ENCODE assay signal across 19 cellular contexts in the genomic region with DNA sequence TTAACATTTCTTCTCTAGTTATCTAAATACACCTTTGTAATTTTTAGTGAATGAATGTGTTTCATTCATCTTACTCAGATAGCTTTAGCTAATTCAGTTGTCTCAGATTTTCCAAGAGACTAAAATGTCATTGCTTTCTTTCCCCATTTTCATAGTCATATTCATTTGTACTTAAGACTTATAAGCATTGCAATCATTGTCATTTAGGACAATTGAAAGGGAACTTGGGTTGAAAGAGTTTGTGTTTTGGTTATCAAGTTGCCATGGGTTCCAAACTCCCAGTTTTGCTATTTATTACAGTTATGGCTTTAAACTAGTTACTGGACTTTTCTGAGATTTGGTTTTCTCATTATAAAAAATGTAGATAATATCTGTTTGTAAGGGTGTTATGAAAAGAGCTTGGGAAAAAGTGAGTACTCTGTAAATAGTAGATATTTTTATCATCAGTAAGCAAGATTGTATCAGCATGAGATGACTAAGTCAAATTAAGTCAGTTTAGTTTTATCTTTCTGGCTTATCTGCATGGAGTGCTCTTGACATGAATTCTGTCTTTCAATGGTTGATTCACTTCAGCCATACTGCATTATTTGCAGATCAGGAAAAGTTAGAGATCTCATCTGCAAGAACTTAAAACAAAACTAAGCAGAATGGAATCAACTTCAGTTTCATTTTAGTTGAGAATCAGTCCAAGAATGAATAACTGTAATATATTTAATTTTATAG.
DNase-seq lines count a peak whose midpoint lies in the region; FAIRE-seq and TF ChIP-seq lines count a peak whose summit lies in the region.
"Had no signal": no experiment of that assay in that cellular context is flagged by ENCODE, and none has a peak within 500 bp of the region (broad histone marks: within the 10 kb centered on the region; RNA-seq: fewer than 3 reads in every experiment).

No MANE protein-coding gene starts in this region.

- H3K9me3 ChIP-seq in keratinocyte (ENCODE audit: control insufficient read depth, low read depth, low read length), result no peaks in the 10 kb centered on the region
- H3K9me3 ChIP-seq: colonic mucosa, HAP-1 had no signal

- peaks cover 17% of the 10 kb centered on the region for H3K79me2 ChIP-seq in keratinocyte (ENCODE audit: control insufficient read depth, insufficient read depth, low read length)

- FAIRE-seq in keratinocyte (lab: Jason Lieb, UNC), result peak; percentile 41
- FAIRE-seq: K562 had no signal

- TF ChIP-seq CTCF in keratinocyte (optimal IDR thresholded peaks at IDR 0.05 in 1 of 3, IDR thresholded peaks at IDR 0.05 in 1 of 3, conservative IDR thresholded peaks at IDR 0.05 in 1 of 3; ENCODE audit: extremely low read depth in 1 of 3, insufficient read depth in 2 of 3, low read length in 3 of 3), result no peak

- dilution Hi-C loops in keratinocyte (cut with MboI; ENCODE audit: extremely low pct_ligation_motif_present, low sequenced_read_pairs), result no loop called here

- H3K4me1 ChIP-seq in keratinocyte (ENCODE audit: control insufficient read depth, extremely low read depth, insufficient read depth, low read length), result no peaks in the 10 kb centered on the region
- H3K4me1 ChIP-seq: colonic mucosa had no signal

- H3K9me3 Mint-ChIP-seq in T-helper 2 cell treated with Interferon-gamma antibody and Interleukin-4, amounts not matched to agents 5 μg/mL and 100 μg/mL, for 36 hours, result no peaks in the 10 kb centered on the region
- H3K9me3 Mint-ChIP-seq: CD8-positive, alpha-beta memory T cell; stimulated activated naive B cell treated with anti-CD40 and anti-IgM and Interleukin-4, amounts not matched to agents 10 μg/mL and 1 μg/mL and 100 μg/mL, for 72 hours had no signal

- H3K4me1 Mint-ChIP-seq in T-helper 2 cell treated with Interferon-gamma antibody and Interleukin-4, amounts not matched to agents 5 μg/mL and 100 μg/mL, for 36 hours (ENCODE audit: low read depth), result peaks cover 7% of the 10 kb centered on the region

- no peaks in the 10 kb centered on the region for H3K36me3 ChIP-seq in keratinocyte (ENCODE audit: control insufficient read depth in 2 of 2, extremely low read depth in 1 of 2, insufficient read depth in 2 of 2, low read length in 2 of 2)
- H3K36me3 ChIP-seq: colonic mucosa, HAP-1 had no signal

- no peaks in the 10 kb centered on the region for H4K20me1 ChIP-seq in keratinocyte (ENCODE audit: control insufficient read depth, extremely low read depth, insufficient read depth, low read length)

- H3K9ac ChIP-seq in keratinocyte (ENCODE audit: control insufficient read depth, extremely low read depth, insufficient read depth, low read length), result no peak overlapping the region

- no peak overlapping the region for H3K27ac Mint-ChIP-seq in T-helper 2 cell treated with Interferon-gamma antibody and Interleukin-4, amounts not matched to agents 5 μg/mL and 100 μg/mL, for 36 hours
- H3K27ac Mint-ChIP-seq: stimulated activated naive B cell treated with anti-CD40 and anti-IgM and Interleukin-4, amounts not matched to agents 10 μg/mL and 1 μg/mL and 100 μg/mL, for 72 hours had no signal

- H3K27ac ChIP-seq in keratinocyte (ENCODE audit: control insufficient read depth, insufficient read depth, low read length), result no peak overlapping the region
- H3K27ac ChIP-seq: colonic mucosa had no signal

- no peaks in the 10 kb centered on the region for H3K9me1 ChIP-seq in keratinocyte (ENCODE audit: control insufficient read depth, extremely low read depth, insufficient read depth, low read length)

- H3K4me3 ChIP-seq in keratinocyte (ENCODE audit: control insufficient read depth in 2 of 3, extremely low read depth in 1 of 3, insufficient read depth in 2 of 3, low read depth in 1 of 3, low read length in 3 of 3), result no peak overlapping the region
- H3K4me3 ChIP-seq: colonic mucosa, HAP-1, K562, lung had no signal

- peak; percentile 15 for DNase-seq in DMS53 (lab: John Stamatoyannopoulos, UW)
- no peak for DNase-seq in DMS53 treated with DMSO at 0.1 percent for 48 hours (lab: John Stamatoyannopoulos, UW; ENCODE audit: unreplicated experiment)
- DNase-seq in HCEC 1CT, result peak; percentile 27
- peak; percentile 4 for DNase-seq in T-helper 2 cell treated with Interferon-gamma antibody and Interleukin-4, amounts not matched to agents 5 μg/mL and 100 μg/mL, for 36 hours (ENCODE audit: low spot score)
- no peak for DNase-seq in keratinocyte (ENCODE audit: low read depth, low spot score)
- no peak for DNase-seq in DMS79 treated with DMSO at 0.1 percent for 48 hours (lab: John Stamatoyannopoulos, UW)
- DNase-seq in NCI-H510A treated with DMSO at 0.1 percent for 48 hours (lab: John Stamatoyannopoulos, UW), result no peak
- no peak for DNase-seq in NCI-H2081 (lab: John Stamatoyannopoulos, UW)
- DNase-seq: 8988T; activated CD4-positive, CD25-positive, alpha-beta regulatory T cell; CD8-positive, alpha-beta memory T cell; colonic mucosa; NCI-H1436; NCI-H524 treated with DMSO at 0.1 percent for 48 hours; stimulated activated CD4-positive, alpha-beta T cell treated with anti-CD3 and anti-CD28 coated beads, Interleukin-4, amount 100 ng/mL, for 4 hours; stimulated activated naive B cell treated with anti-CD40 and anti-IgM and Interleukin-4, amounts not matched to agents 10 μg/mL and 1 μg/mL and 100 μg/mL, for 72 hours had no signal

- no peaks in the 10 kb centered on the region for H3K27me3 ChIP-seq in keratinocyte (ENCODE audit: control insufficient read depth, extremely low read depth, insufficient read depth, low read length)
- H3K27me3 ChIP-seq: colonic mucosa had no signal

- no peaks in the 10 kb centered on the region for H3K27me3 Mint-ChIP-seq in T-helper 2 cell treated with Interferon-gamma antibody and Interleukin-4, amounts not matched to agents 5 μg/mL and 100 μg/mL, for 36 hours (ENCODE audit: low read depth)
- H3K27me3 Mint-ChIP-seq: stimulated activated naive B cell treated with anti-CD40 and anti-IgM and Interleukin-4, amounts not matched to agents 10 μg/mL and 1 μg/mL and 100 μg/mL, for 72 hours had no signal

- H3K36me3 Mint-ChIP-seq in T-helper 2 cell treated with Interferon-gamma antibody and Interleukin-4, amounts not matched to agents 5 μg/mL and 100 μg/mL, for 36 hours (ENCODE audit: low read depth), result no peaks in the 10 kb centered on the region
- H3K36me3 Mint-ChIP-seq: stimulated activated naive B cell treated with anti-CD40 and anti-IgM and Interleukin-4, amounts not matched to agents 10 μg/mL and 1 μg/mL and 100 μg/mL, for 72 hours had no signal

- H3K4me2 ChIP-seq in keratinocyte (ENCODE audit: control insufficient read depth, extremely low read depth, insufficient read depth, low read depth, low read length), result no peak overlapping the region

- no peak overlapping the region for H3K4me3 Mint-ChIP-seq in T-helper 2 cell treated with Interferon-gamma antibody and Interleukin-4, amounts not matched to agents 5 μg/mL and 100 μg/mL, for 36 hours
- H3K4me3 Mint-ChIP-seq: CD8-positive, alpha-beta memory T cell; stimulated activated naive B cell treated with anti-CD40 and anti-IgM and Interleukin-4, amounts not matched to agents 10 μg/mL and 1 μg/mL and 100 μg/mL, for 72 hours had no signal

- no peak overlapping the region for H2AFZ ChIP-seq in keratinocyte (ENCODE audit: control insufficient read depth, low read length)

Comparison
In these comparisons a context has a peak if more than half of its experiments do, and no peak if none do; other contexts are left out.
1. DNase-seq: peak in DMS53 (single experiment), HCEC 1CT (single experiment) and T-helper 2 cell treated with Interferon-gamma antibody and Interleukin-4, amounts not matched to agents 5 μg/mL and 100 μg/mL, for 36 hours (single experiment); none in DMS53 treated with DMSO at 0.1 percent for 48 hours (single experiment), keratinocyte (single experiment), DMS79 treated with DMSO at 0.1 percent for 48 hours (single experiment), NCI-H510A treated with DMSO at 0.1 percent for 48 hours (single experiment) and NCI-H2081 (0 of 2).